In genomic region chr13:74886496-74886895, GRCh38 we compare ENCODE assay signal across 2 cellular contexts.
TF ChIP-seq lines count a peak whose summit lies in the region.

No MANE protein-coding gene starts in this region.

TF ChIP-seq in A549, 52 proteins besides CTCF, POLR2A, EP300 and RAD21 (continued from another document):
- TF ChIP-seq ELK1 (IDR thresholded peaks at IDR 0.05; ENCODE audit: low read depth, low read length) (no peak), POLR2AphosphoS2 (conservative IDR thresholded peaks at IDR 0.05; ENCODE audit: low read length) (no peak), MAX (IDR thresholded peaks at IDR 0.05) (no peak), RNF2 (IDR thresholded peaks at IDR 0.05; ENCODE audit: borderline replicate concordance, low read depth) (no peak), HES2 (IDR thresholded peaks at IDR 0.05) (no peak), ZNF302 (CRISPR knock-in tag; IDR thresholded peaks at IDR 0.05) (no peak), EHF (CRISPR knock-in tag; IDR thresholded peaks at IDR 0.05) (no peak), CBX2 (IDR thresholded peaks at IDR 0.05; ENCODE audit: borderline replicate concordance, low read depth) (no peak)
TF ChIP-seq in A549: peak in this region for 0.

TF ChIP-seq in IMR-90, 13 proteins besides CTCF, POLR2A, EP300 and RAD21 (continued from another document):
- TF ChIP-seq SMC3 (IDR thresholded peaks at IDR 0.05; ENCODE audit: low read depth, low read length) (no peak), ELK1 (IDR thresholded peaks at IDR 0.05; ENCODE audit: borderline replicate concordance, low read depth, low read length) (no peak)
